In genomic region chr4:120066525-120067333, GRCh38 we compare ENCODE assay signal across 8 cellular contexts. TPM values are rescaled to one million over a fixed set of nuclear protein-coding genes. Genes with fewer than 3 reads are reported as not detected.
DNase-seq lines count a peak whose midpoint lies in the region; ATAC-seq, FAIRE-seq and TF ChIP-seq lines count a peak whose summit lies in the region.

TSS of gene MAD2L1 (minus strand) at chr4:120066848. CDS start at chr4:120066734, 114 bp downstream.

- TF ChIP-seq POLR2A in GM12892 (IDR thresholded peaks at IDR 0.05; ENCODE audit: low read depth, low read length) (peak; percentile 94), adrenal gland (IDR thresholded peaks at IDR 0.05) (peak; percentile 86 to 93), heart left ventricle (IDR thresholded peaks at IDR 0.05) (peak in 1 of 2 donors; percentile 81), upper lobe of left lung (IDR thresholded peaks at IDR 0.05) (peak; percentile 24 to 94 (median 90))

- H3K4me1 ChIP-seq in adrenal gland (replicated peaks in 1 of 2) (peaks cover 12 to 31% of the 10 kb centered on the region in 2 donors), heart left ventricle (peaks cover 0 to 35% (median 15%) of the 10 kb centered on the region in 12 donors), upper lobe of left lung (peaks cover 15 to 32% (median 17%) of the 10 kb centered on the region in 4 donors)

- peak; percentile 99 for FAIRE-seq in GM12892 (lab: Jason Lieb, UNC)

- WGBS in adrenal gland, 4 donors = 0 to 1% (median 0%) methylated on average over 24 to 64 of the region's 64 CpGs
- 0 to 1% (median 0%) methylated on average over 49 to 64 of the region's 64 CpGs for WGBS in heart left ventricle, 4 donors
- WGBS in upper lobe of left lung, 2 donors = 1% methylated on average over 14 to 59 of the region's 64 CpGs

- H3K4me3 ChIP-seq in adrenal gland = peak within 1 kb of the TSS; percentile 48 to 85 (median 62)
- H3K4me3 ChIP-seq in heart left ventricle = peak within 1 kb of the TSS; percentile 47 to 81 (median 69)
- H3K4me3 ChIP-seq in upper lobe of left lung = peak within 1 kb of the TSS; percentile 49 to 70 (median 65)

- no peak for TF ChIP-seq CTCF in adrenal gland (IDR thresholded peaks at IDR 0.05)
- TF ChIP-seq CTCF in heart left ventricle (IDR thresholded peaks at IDR 0.05) = no peak
- TF ChIP-seq CTCF in upper lobe of left lung (IDR thresholded peaks at IDR 0.05) = no peak

- intact Hi-C loops in adrenal gland (cut with DNase I) = no loop called here
- intact Hi-C loops in heart left ventricle (cut with DNase I) = no loop called here

- ATAC-seq in HG02852 (IDR thresholded peaks at IDR 0.05; ENCODE audit: unreplicated experiment) = peak; percentile 89
- peak; percentile 98 to 99 (median 99) for ATAC-seq in heart left ventricle
- peak; percentile 99 to 100 for ATAC-seq in upper lobe of left lung (ENCODE audit: low FRiP score in 2 of 2)

- no peaks in the 10 kb centered on the region for H3K36me3 ChIP-seq in adrenal gland (replicated peaks in 1 of 2)
- no peaks in the 10 kb centered on the region for H3K36me3 ChIP-seq in heart left ventricle
- H3K36me3 ChIP-seq in upper lobe of left lung = no peaks in the 10 kb centered on the region

- no peaks in the 10 kb centered on the region for H3K27me3 ChIP-seq in adrenal gland
- H3K27me3 ChIP-seq in heart left ventricle = no peaks in the 10 kb centered on the region
- H3K27me3 ChIP-seq in upper lobe of left lung = no peaks in the 10 kb centered on the region

- TF ChIP-seq EP300 in upper lobe of left lung (IDR thresholded peaks at IDR 0.05) = peak in 1 of 4 donors; percentile 4

- no peaks in the 10 kb centered on the region for H3K9me3 ChIP-seq in adrenal gland (replicated peaks in 1 of 3)
- H3K9me3 ChIP-seq in heart left ventricle = no peaks in the 10 kb centered on the region
- no peaks in the 10 kb centered on the region for H3K9me3 ChIP-seq in upper lobe of left lung

- peak within 1 kb of the TSS; percentile 88 to 97 (median 94) for H3K27ac ChIP-seq in adrenal gland
- peak within 1 kb of the TSS; percentile 85 to 99 (median 95) for H3K27ac ChIP-seq in heart left ventricle
- peak within 1 kb of the TSS; percentile 91 to 97 (median 96) for H3K27ac ChIP-seq in upper lobe of left lung

- DNase-seq in GM12892 (ENCODE audit: insufficient read length) (peak; percentile 70), NCI-H146 (lab: John Stamatoyannopoulos, UW) (peak; percentile 96), T-helper 1 cell (peak; percentile 98 to 99 (median 98)), adrenal gland (peak; percentile 99 to 100 (median 99)), heart left ventricle (peak; percentile 98 to 100 (median 99)), pons (ENCODE audit: low spot score) (peak; percentile 99), upper lobe of left lung (peak; percentile 99 to 100)

RNA-seq across cellular contexts. Expression of gene MAD2L1, which starts in this region (rescaled TPM):
- 77.9 TPM for polyA plus RNA-seq in GM12892 (2012; ENCODE audit: missing spikeins)
- 1 to 10 TPM in 6 of 8 donors, under 1 TPM in 2; 0.61 to 4.8 (median 2.0) TPM for total RNA-seq in adrenal gland
- polyA plus RNA-seq in adrenal gland = 1 to 10 TPM in 2 of 3 donors, under 1 TPM in 1; 0.94 to 5.3 (median 1.4) TPM
- total RNA-seq in heart left ventricle = 1 to 10 TPM in 7 of 9 donors, under 1 TPM in 2; 0.44 to 6.0 (median 1.9) TPM
- polyA plus RNA-seq in heart left ventricle = under 1 TPM; 0.50 to 0.86 TPM
- total RNA-seq in upper lobe of left lung = 1 to 10 TPM in 5 of 6 donors, not detected in 1; 1.7 to 4.3 (median 2.4) TPM

Comparison
In these comparisons a context has a peak if more than half of its experiments do, and no peak if none do; other contexts are left out.
1. Peak in every context shown above with its lines: DNase-seq, ATAC-seq, H3K4me3 ChIP-seq and H3K27ac ChIP-seq.